In genomic region chr6:33856655-33857054, GRCh38 we compare ENCODE assay signal across 1 cellular context.
TF ChIP-seq lines count a peak whose summit lies in the region.

No MANE protein-coding gene starts in this region.

TF ChIP-seq in HepG2, 621 proteins besides CTCF, POLR2A, EP300 and RAD21:
- TF ChIP-seq DNMT1 (CRISPR knock-in tag; IDR thresholded peaks at IDR 0.05) (no peak), U2AF2 (IDR thresholded peaks at IDR 0.05; ENCODE audit: low read depth, low read length) (no peak), ZNF3 (CRISPR knock-in tag; IDR thresholded peaks at IDR 0.05) (no peak), SMAD1 (CRISPR knock-in tag; IDR thresholded peaks at IDR 0.05; ENCODE audit: borderline replicate concordance, low read depth) (no peak), KDM2A (CRISPR knock-in tag; IDR thresholded peaks at IDR 0.05; ENCODE audit: borderline replicate concordance, low read depth) (no peak), SNAPC2 (CRISPR knock-in tag; IDR thresholded peaks at IDR 0.05) (no peak), NFE2 (CRISPR knock-in tag; IDR thresholded peaks at IDR 0.05) (no peak), TCF7 (IDR thresholded peaks at IDR 0.05; ENCODE audit: low read depth) (no peak), TBX2 (CRISPR knock-in tag; IDR thresholded peaks at IDR 0.05; ENCODE audit: borderline replicate concordance) (no peak), REXO4 (CRISPR knock-in tag; IDR thresholded peaks at IDR 0.05; ENCODE audit: borderline replicate concordance) (no peak), GZF1 (CRISPR knock-in tag; IDR thresholded peaks at IDR 0.05) (no peak), ZNF207 (IDR thresholded peaks at IDR 0.05; ENCODE audit: borderline replicate concordance) (no peak), BCL3 (CRISPR knock-in tag; IDR thresholded peaks at IDR 0.05) (no peak), PRDM15 (CRISPR knock-in tag; IDR thresholded peaks at IDR 0.05) (no peak), ZBTB49 (CRISPR knock-in tag; IDR thresholded peaks at IDR 0.05; ENCODE audit: borderline replicate concordance) (no peak), NR2C2 (CRISPR knock-in tag; IDR thresholded peaks at IDR 0.05; ENCODE audit: borderline replicate concordance) (no peak), ZNF773 (CRISPR knock-in tag; IDR thresholded peaks at IDR 0.05; ENCODE audit: borderline replicate concordance) (no peak), ZFY (CRISPR knock-in tag; IDR thresholded peaks at IDR 0.05) (no peak), NFE2L1 (CRISPR knock-in tag; IDR thresholded peaks at IDR 0.05; ENCODE audit: borderline replicate concordance) (no peak)
TF ChIP-seq in HepG2: peak in this region for 0.
